9 cellular contexts compared by ENCODE assay signal in genomic region chr1:93608188-93609109, GRCh38.
A peak's percentile ranks its signal among the peaks of the same experiment; 100 is the strongest.
DNase-seq lines count a peak whose midpoint lies in the region; ATAC-seq and TF ChIP-seq lines count a peak whose summit lies in the region.
"Had no signal": no experiment of that assay in that cellular context is flagged by ENCODE, and none has a peak within 500 bp of the region (broad histone marks: within the 10 kb centered on the region; RNA-seq: fewer than 3 reads in every experiment).

No MANE protein-coding gene starts in this region.

- H3K36me3 ChIP-seq in thyroid gland (no peaks in the 10 kb centered on the region), transverse colon (no peaks in the 10 kb centered on the region)
- H3K36me3 ChIP-seq: pancreas had no signal

- H3K4me1 Mint-ChIP-seq in activated naive CD4-positive, alpha-beta T cell treated with anti-CD3 and anti-CD28 coated beads, Interleukin-2, amount 50 U/mL, for 24 hours = peaks cover 5% of the 10 kb centered on the region
- no peaks in the 10 kb centered on the region for H3K4me1 Mint-ChIP-seq in activated naive CD4-positive, alpha-beta T cell treated with anti-CD3 and anti-CD28 coated beads, Interleukin-2, amount 10 ng/mL, durations not matched to agents 7 days and 5 days

- H3K9me3 ChIP-seq in thyroid gland (no peaks in the 10 kb centered on the region), transverse colon (no peaks in the 10 kb centered on the region)
- H3K9me3 ChIP-seq: pancreas had no signal

- intact Hi-C loops in thyroid gland (cut with DNase I) = no loop called here
- intact Hi-C loops in transverse colon (cut with DNase I; ENCODE audit: low total_unique reads) = no loop called here

- H3K36me3 Mint-ChIP-seq in activated naive CD4-positive, alpha-beta T cell treated with anti-CD3 and anti-CD28 coated beads, Interleukin-2, amount 50 U/mL, for 24 hours = no peaks in the 10 kb centered on the region
- no peaks in the 10 kb centered on the region for H3K36me3 Mint-ChIP-seq in activated naive CD4-positive, alpha-beta T cell treated with anti-CD3 and anti-CD28 coated beads, Interleukin-2, amount 10 ng/mL, durations not matched to agents 7 days and 5 days

- no peak overlapping the region for H3K4me3 Mint-ChIP-seq in activated naive CD4-positive, alpha-beta T cell treated with anti-CD3 and anti-CD28 coated beads, Interleukin-2, amount 50 U/mL, for 24 hours
- H3K4me3 Mint-ChIP-seq in activated naive CD4-positive, alpha-beta T cell treated with anti-CD3 and anti-CD28 coated beads, Interleukin-2, amount 10 ng/mL, durations not matched to agents 7 days and 5 days = no peak overlapping the region

- TF ChIP-seq POLR2A in thyroid gland (IDR thresholded peaks at IDR 0.05) = no peak
- TF ChIP-seq POLR2A in transverse colon (IDR thresholded peaks at IDR 0.05) = no peak

- no peaks in the 10 kb centered on the region for H3K9me3 Mint-ChIP-seq in activated naive CD4-positive, alpha-beta T cell treated with anti-CD3 and anti-CD28 coated beads, Interleukin-2, amount 50 U/mL, for 24 hours
- H3K9me3 Mint-ChIP-seq in activated naive CD4-positive, alpha-beta T cell treated with anti-CD3 and anti-CD28 coated beads, Interleukin-2, amount 10 ng/mL, durations not matched to agents 7 days and 5 days = no peaks in the 10 kb centered on the region

- ATAC-seq in HG03432 (IDR thresholded peaks at IDR 0.05; ENCODE audit: unreplicated experiment) (peak; percentile 37), foreskin keratinocyte (no peak)

- in situ Hi-C loops in transverse colon (cut with MboI; ENCODE audit: low pct_ligation_motif_present in 1 of 4, low pct_unique_long_range_greater_than_20kb in 1 of 4, low sequenced_read_pairs in 3 of 4) = loop anchor here in 2 of 4 donors (25.0 kb wide), 1 partner anchor 171 kb away; the partner anchor contains the start of gene FNBP1L (in 2 of the 2)

- peak overlapping the region; percentile 67 for H3K27ac Mint-ChIP-seq in activated naive CD4-positive, alpha-beta T cell treated with anti-CD3 and anti-CD28 coated beads, Interleukin-2, amount 50 U/mL, for 24 hours
- H3K27ac Mint-ChIP-seq in activated naive CD4-positive, alpha-beta T cell treated with anti-CD3 and anti-CD28 coated beads, Interleukin-2, amount 10 ng/mL, durations not matched to agents 7 days and 5 days = no peak overlapping the region

- TF ChIP-seq CTCF in fibroblast of the aortic adventitia (IDR thresholded peaks at IDR 0.05; ENCODE audit: insufficient read depth, low read length) = no peak
- TF ChIP-seq CTCF in thyroid gland (IDR thresholded peaks at IDR 0.05) = no peak
- TF ChIP-seq CTCF in foreskin keratinocyte (conservative IDR thresholded peaks at IDR 0.05) = no peak
- TF ChIP-seq CTCF in transverse colon (IDR thresholded peaks at IDR 0.05) = no peak

- H3K27me3 ChIP-seq in thyroid gland (no peaks in the 10 kb centered on the region), foreskin keratinocyte (no peaks in the 10 kb centered on the region), transverse colon (no peaks in the 10 kb centered on the region)
- H3K27me3 ChIP-seq: pancreas had no signal

- peak overlapping the region in 2 of 3 donors; percentile 8 to 19 for H3K27ac ChIP-seq in thyroid gland
- no peak overlapping the region for H3K27ac ChIP-seq in foreskin keratinocyte
- H3K27ac ChIP-seq in transverse colon = no peak overlapping the region
- H3K27ac ChIP-seq: pancreas had no signal

- H3K27me3 Mint-ChIP-seq in activated naive CD4-positive, alpha-beta T cell treated with anti-CD3 and anti-CD28 coated beads, Interleukin-2, amount 50 U/mL, for 24 hours = peaks cover 1% of the 10 kb centered on the region
- H3K27me3 Mint-ChIP-seq in activated naive CD4-positive, alpha-beta T cell treated with anti-CD3 and anti-CD28 coated beads, Interleukin-2, amount 10 ng/mL, durations not matched to agents 7 days and 5 days = peaks cover 6% of the 10 kb centered on the region

- no peak for DNase-seq in activated naive CD4-positive, alpha-beta T cell treated with anti-CD3 and anti-CD28 coated beads, Interleukin-2, amount 10 ng/mL, durations not matched to agents 7 days and 5 days
- DNase-seq in fibroblast of the aortic adventitia (ENCODE audit: low read depth) (peak; percentile 78), thyroid gland (no peak), foreskin keratinocyte (no peak), DMS114 treated with DMSO at 0.1 percent for 48 hours (lab: John Stamatoyannopoulos, UW; ENCODE audit: unreplicated experiment) (no peak), transverse colon (no peak)
- DNase-seq: pancreas had no signal

- no peak overlapping the region for H3K4me3 ChIP-seq in fibroblast of the aortic adventitia (ENCODE audit: low read depth, low read length)
- no peak overlapping the region for H3K4me3 ChIP-seq in thyroid gland (replicated peaks in 1 of 3)
- no peak overlapping the region for H3K4me3 ChIP-seq in transverse colon
- H3K4me3 ChIP-seq: pancreas had no signal

- CTCF ChIA-PET in activated naive CD4-positive, alpha-beta T cell treated with anti-CD3 and anti-CD28 coated beads, Interleukin-2, amount 10 ng/mL, durations not matched to agents 7 days and 5 days (lab: Charles Lee) = interaction anchor here (1.4 kb wide), 2 partner anchors 21 to 235 kb away, joined by 3 to 4 read pairs; no protein-coding TSS in a partner anchor

- TF ChIP-seq EP300 in transverse colon (IDR thresholded peaks at IDR 0.05; ENCODE audit: low read depth) = no peak

- WGBS in thyroid gland, 2 donors = 67 to 71% methylated on average over 15 of the region's 15 CpGs
- WGBS in transverse colon (ENCODE audit: low coverage in 1 of 2), 2 donors = 61 to 71% methylated on average over 6 to 15 of the region's 15 CpGs

- H3K4me1 ChIP-seq in thyroid gland (peaks cover 16 to 28% of the 10 kb centered on the region in 2 donors), foreskin keratinocyte (peaks cover 19% of the 10 kb centered on the region), transverse colon (peaks cover 0 to 10% (median 4%) of the 10 kb centered on the region in 4 donors)

Comparison
In these comparisons a context has a peak if more than half of its experiments do, and no peak if none do; other contexts are left out.
1. H3K27ac ChIP-seq: peak in thyroid gland (2 of 3); none in foreskin keratinocyte (single experiment) and transverse colon (0 of 4).